18 cellular contexts compared by ENCODE assay signal in genomic region chr12:103978384-103978982, GRCh38. TPM values are rescaled to one million over a fixed set of nuclear protein-coding genes. Genes with fewer than 3 reads are reported as not detected.
DNase-seq lines count a peak whose midpoint lies in the region; ATAC-seq lines count a peak whose summit lies in the region.
"Had no signal": no experiment of that assay in that cellular context is flagged by ENCODE, and none has a peak within 500 bp of the region (broad histone marks: within the 10 kb centered on the region; RNA-seq: fewer than 3 reads in every experiment).

No MANE protein-coding gene starts in this region.

- H3K4me1 Mint-ChIP-seq in T-helper 1 cell treated with Interleukin-12 subunit alpha and Interleukin-12 subunit beta and Interleukin-4 antibody, amounts not matched to agents 30 μg/mL and 1 μg/mL, for 36 hours (ENCODE audit: low read depth): peaks cover 9% of the 10 kb centered on the region
- peaks cover 18% of the 10 kb centered on the region for H3K4me1 Mint-ChIP-seq in T-helper 17 cell

- peaks cover 73% of the 10 kb centered on the region for H4K20me1 ChIP-seq in BLaER1

- H3K27me3 Mint-ChIP-seq in T-helper 1 cell treated with Interleukin-12 subunit alpha and Interleukin-12 subunit beta and Interleukin-4 antibody, amounts not matched to agents 30 μg/mL and 1 μg/mL, for 36 hours (ENCODE audit: low read depth): no peaks in the 10 kb centered on the region
- no peaks in the 10 kb centered on the region for H3K27me3 Mint-ChIP-seq in T-helper 17 cell

- H3K9ac ChIP-seq in BLaER1: no peak overlapping the region

- H3K4me3 ChIP-seq in BLaER1: no peak overlapping the region
- H3K4me3 ChIP-seq: SJCRH30 had no signal

- H3K4me1 ChIP-seq in BLaER1: peaks cover 19% of the 10 kb centered on the region
- H3K4me1 ChIP-seq: SJCRH30 had no signal

- H3K36me3 ChIP-seq in BLaER1: peaks cover 95% of the 10 kb centered on the region

- DNase-seq in T-helper 1 cell: no peak
- DNase-seq in T-helper 17 cell: no peak
- DNase-seq in germinal center (ENCODE audit: low spot score): peak; percentile 6
- no peak for DNase-seq in left colon
- DNase-seq: DMS79 treated with DMSO at 0.1 percent for 48 hours, KG1, NCI-H1092 treated with DMSO at 0.1 percent for 48 hours, NCI-H1694 treated with DMSO at 0.1 percent for 48 hours, NCI-H345, NCI-H526 treated with DMSO at 0.1 percent for 48 hours, OCI-M1, RPMI8226, SJCRH30 had no signal

- H3K4me3 Mint-ChIP-seq in T-helper 1 cell treated with Interleukin-12 subunit alpha and Interleukin-12 subunit beta and Interleukin-4 antibody, amounts not matched to agents 30 μg/mL and 1 μg/mL, for 36 hours: no peak overlapping the region
- peak overlapping the region; percentile 49 for H3K4me3 Mint-ChIP-seq in T-helper 17 cell

- H3K9me3 ChIP-seq in BLaER1 (no peaks in the 10 kb centered on the region), T-helper 17 cell (ENCODE audit: control insufficient read depth, low read length, poor library complexity, severe bottlenecking) (no peaks in the 10 kb centered on the region)
- H3K9me3 ChIP-seq: SJCRH30 had no signal

- H3K27ac ChIP-seq in BLaER1: no peak overlapping the region
- H3K27ac ChIP-seq: 22Rv1, SJCRH30 had no signal

- peak overlapping the region; percentile 39 for H3K4me2 ChIP-seq in BLaER1

- intact Hi-C loops in left colon (cut with DNase I, micrococcal nuclease): no loop called here

- H3K36me3 Mint-ChIP-seq in T-helper 1 cell treated with Interleukin-12 subunit alpha and Interleukin-12 subunit beta and Interleukin-4 antibody, amounts not matched to agents 30 μg/mL and 1 μg/mL, for 36 hours (ENCODE audit: low read depth): peaks cover 31% of the 10 kb centered on the region
- peaks cover 3% of the 10 kb centered on the region for H3K36me3 Mint-ChIP-seq in T-helper 17 cell (ENCODE audit: low read depth)

- H3K27ac Mint-ChIP-seq in T-helper 1 cell treated with Interleukin-12 subunit alpha and Interleukin-12 subunit beta and Interleukin-4 antibody, amounts not matched to agents 30 μg/mL and 1 μg/mL, for 36 hours: peak overlapping the region; percentile 29
- peak overlapping the region; percentile 87 for H3K27ac Mint-ChIP-seq in T-helper 17 cell

- H3K27me3 ChIP-seq in BLaER1: no peaks in the 10 kb centered on the region
- H3K27me3 ChIP-seq: SJCRH30 had no signal

- ATAC-seq in T-helper 17 cell (no peak), GM21619 (IDR thresholded peaks at IDR 0.05; ENCODE audit: unreplicated experiment) (no peak), GM21390 (IDR thresholded peaks at IDR 0.05; ENCODE audit: unreplicated experiment) (no peak), left colon (no peak)

- no peaks in the 10 kb centered on the region for H3K9me3 Mint-ChIP-seq in T-helper 1 cell treated with Interleukin-12 subunit alpha and Interleukin-12 subunit beta and Interleukin-4 antibody, amounts not matched to agents 30 μg/mL and 1 μg/mL, for 36 hours

RNA-seq across cellular contexts. Expression of gene TDG, which starts 12.8 kb away (rescaled TPM):
- 10 to 100 TPM; 27.0 to 30.4 TPM for total RNA-seq in T-helper 17 cell
- total RNA-seq in left colon: 10 to 100 TPM; 22.7 to 31.6 TPM

RNA-seq across cellular contexts. Expression of gene HSP90B1, which starts 48.3 kb away (rescaled TPM):
- total RNA-seq in T-helper 17 cell (100 to 1,000 TPM; 339 to 429 TPM), left colon (100 to 1,000 TPM; 440 to 482 TPM)
